11 cellular contexts compared by ENCODE assay signal in genomic region chr6:18596529-18596835, GRCh38.
DNase-seq lines count a peak whose midpoint lies in the region; ATAC-seq and TF ChIP-seq lines count a peak whose summit lies in the region.
"Had no signal": no experiment of that assay in that cellular context is flagged by ENCODE, and none has a peak within 500 bp of the region (broad histone marks: within the 10 kb centered on the region; RNA-seq: fewer than 3 reads in every experiment).

No MANE protein-coding gene starts in this region.

- H3K9me3 ChIP-seq in left ventricle myocardium inferior (replicated peaks), result no peaks in the 10 kb centered on the region
- no peaks in the 10 kb centered on the region for H3K9me3 ChIP-seq in vagina
- no peaks in the 10 kb centered on the region for H3K9me3 ChIP-seq in transverse colon
- H3K9me3 ChIP-seq: right atrium auricular region, thyroid gland had no signal

- H3K36me3 ChIP-seq in left ventricle myocardium inferior (no peaks in the 10 kb centered on the region), vagina (no peaks in the 10 kb centered on the region), transverse colon (no peaks in the 10 kb centered on the region)
- H3K36me3 ChIP-seq: right atrium auricular region, thyroid gland had no signal

- no peak for TF ChIP-seq POLR2A in vagina (IDR thresholded peaks at IDR 0.05)
- no peak for TF ChIP-seq POLR2A in erythroblast (IDR thresholded peaks at IDR 0.05; ENCODE audit: low read length)
- no peak for TF ChIP-seq POLR2A in transverse colon (IDR thresholded peaks at IDR 0.05)

- H3K4me3 ChIP-seq in left ventricle myocardium inferior, result no peak overlapping the region
- H3K4me3 ChIP-seq in coronary artery, result peak overlapping the region; percentile 44
- no peak overlapping the region for H3K4me3 ChIP-seq in vagina
- no peak overlapping the region for H3K4me3 ChIP-seq in transverse colon
- H3K4me3 ChIP-seq: GM23338, right atrium auricular region, thyroid gland had no signal

- H3K27me3 ChIP-seq in left ventricle myocardium inferior (ENCODE audit: low read depth) (peaks cover 13% of the 10 kb centered on the region), vagina (no peaks in the 10 kb centered on the region), transverse colon (no peaks in the 10 kb centered on the region)
- H3K27me3 ChIP-seq: right atrium auricular region, thyroid gland had no signal

- DNase-seq in left ventricle myocardium inferior (no peak), Right ventricle myocardium inferior (ENCODE audit: missing footprints) (no peak), coronary artery (ENCODE audit: low spot score) (no peak), vagina (ENCODE audit: extremely low spot score in 2 of 2) (no peak), erythroblast (lab: John Stamatoyannopoulos, UW) (no peak), hypothalamus (lab: John Stamatoyannopoulos, UW) (no peak), transverse colon (no peak)

- peak; percentile 0 for TF ChIP-seq CTCF in left ventricle myocardium inferior (IDR thresholded peaks at IDR 0.05; ENCODE audit: borderline replicate concordance)
- TF ChIP-seq CTCF in coronary artery (IDR thresholded peaks at IDR 0.05), result no peak
- TF ChIP-seq CTCF in vagina (IDR thresholded peaks at IDR 0.05), result no peak
- TF ChIP-seq CTCF in transverse colon (IDR thresholded peaks at IDR 0.05), result peak in 2 of 5 experiments; percentile 3 to 7

- in situ Hi-C loops in transverse colon (cut with MboI; ENCODE audit: low pct_ligation_motif_present in 1 of 4, low pct_unique_long_range_greater_than_20kb in 1 of 4, low sequenced_read_pairs in 3 of 4), result loop anchor here in 1 of 4 donors (25.0 kb wide), 1 partner anchor 1466 kb away; no protein-coding TSS in a partner anchor

- intact Hi-C loops in left ventricle myocardium inferior (cut with micrococcal nuclease), result no loop called here
- intact Hi-C loops in Right ventricle myocardium inferior (cut with DNase I), result loop anchor here (5.0 to 10.0 kb wide), 3 partner anchors 618 to 1461 kb away; no protein-coding TSS in a partner anchor
- intact Hi-C loops in vagina (cut with DNase I), result no loop called here
- intact Hi-C loops in transverse colon (cut with DNase I; ENCODE audit: low total_unique reads), result no loop called here

- ATAC-seq in Right ventricle myocardium inferior (no peak), HG03442 (IDR thresholded peaks at IDR 0.05; ENCODE audit: unreplicated experiment) (peak; percentile 26)

- TF ChIP-seq EP300 in transverse colon (IDR thresholded peaks at IDR 0.05; ENCODE audit: low read depth), result no peak

- H3K27ac ChIP-seq in left ventricle myocardium inferior (replicated peaks), result no peak overlapping the region
- H3K27ac ChIP-seq in coronary artery, result peak overlapping the region; percentile 72 to 82
- H3K27ac ChIP-seq in vagina, result peak overlapping the region; percentile 34
- peak overlapping the region in 1 of 4 donors; percentile 13 for H3K27ac ChIP-seq in transverse colon
- H3K27ac ChIP-seq: thyroid gland had no signal

- H3K4me1 ChIP-seq in left ventricle myocardium inferior (no peaks in the 10 kb centered on the region), vagina (no peaks in the 10 kb centered on the region), transverse colon (peaks cover 0 to 12% (median 6%) of the 10 kb centered on the region in 4 donors)
- H3K4me1 ChIP-seq: thyroid gland had no signal
